ENCODE assay signal across 10 cellular contexts in the genomic region with DNA sequence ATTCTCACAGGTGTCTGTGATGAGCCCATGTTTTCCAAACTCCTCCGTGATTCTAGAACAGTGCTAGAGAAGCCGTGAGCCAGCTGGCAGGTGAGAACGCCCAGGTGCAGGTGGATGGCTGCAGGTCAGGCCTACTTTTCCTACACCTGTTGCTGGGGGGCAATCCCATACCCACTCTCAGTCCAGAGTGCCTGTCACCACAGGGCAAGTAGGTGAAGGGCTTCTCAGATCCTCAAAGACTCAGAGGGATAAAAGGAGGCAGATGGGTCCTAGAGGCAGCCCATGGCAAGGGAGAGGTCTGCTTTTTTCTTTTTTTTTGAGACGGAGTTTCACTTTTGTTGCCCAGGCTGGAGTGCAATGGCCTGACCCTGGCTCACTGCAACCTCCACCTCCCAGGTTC. TPM values are rescaled to one million over a fixed set of nuclear protein-coding genes. Genes with fewer than 3 reads are reported as not detected.
DNase-seq lines count a peak whose midpoint lies in the region; ATAC-seq and TF ChIP-seq lines count a peak whose summit lies in the region.
"Had no signal": no experiment of that assay in that cellular context is flagged by ENCODE, and none has a peak within 500 bp of the region (broad histone marks: within the 10 kb centered on the region; RNA-seq: fewer than 3 reads in every experiment).

No MANE protein-coding gene starts in this region.

- no peak overlapping the region for H4K8ac ChIP-seq in mesendoderm (ENCODE audit: low read depth, low read length)

- no peak overlapping the region for H2BK120ac ChIP-seq in mesendoderm (ENCODE audit: low read depth, low read length)

- H3K4me1 ChIP-seq in GM23338 (ENCODE audit: insufficient read depth) (peaks cover 18% of the 10 kb centered on the region), mesendoderm (ENCODE audit: control insufficient read depth, low read depth, low read length) (peaks cover 4% of the 10 kb centered on the region)

- WGBS in mesendoderm (ENCODE audit: extremely low coverage, insufficient coverage, low lambda C conversion rate) = no CpG with 5 or more reads among the region's 4 CpGs

- no peak overlapping the region for H3K23ac ChIP-seq in mesendoderm (ENCODE audit: low read length)

- peaks cover 4% of the 10 kb centered on the region for H3K79me1 ChIP-seq in mesendoderm (ENCODE audit: low read length)

- H2AK5ac ChIP-seq in mesendoderm (ENCODE audit: low read length) = no peak overlapping the region

- no peaks in the 10 kb centered on the region for H3K9me3 Mint-ChIP-seq in GM23338

- 0 out of 2 replicates have a peak, but pooled peaks cover 4% of the 10 kb centered on the region for H3K36me3 ChIP-seq in GM23338 (ENCODE audit: insufficient read depth)
- no peaks in the 10 kb centered on the region for H3K36me3 ChIP-seq in mesendoderm (ENCODE audit: control insufficient read depth, insufficient read depth, low read length)

- peaks cover 7% of the 10 kb centered on the region; the same call in 1 of the 2 replicates for H4K20me1 ChIP-seq in GM23338 (replicated peaks; ENCODE audit: insufficient read depth)

- H3K27me3 ChIP-seq in GM23338 (ENCODE audit: insufficient read depth) (peaks cover 27% of the 10 kb centered on the region), mesendoderm (ENCODE audit: insufficient read depth, low read length, poor library complexity) (no peaks in the 10 kb centered on the region)

- no peaks in the 10 kb centered on the region for H3K9me2 ChIP-seq in GM23338 (ENCODE audit: insufficient read depth)

- no peak for TF ChIP-seq CTCF in AG09309 (IDR thresholded peaks at IDR 0.05; ENCODE audit: control insufficient read depth, insufficient read depth, low read depth, low read length, missing control alignments)
- TF ChIP-seq CTCF in GM23338 (conservative IDR thresholded peaks at IDR 0.05; ENCODE audit: low read depth in 2 of 2) = no peak
- TF ChIP-seq CTCF in cardiac fibroblast (IDR thresholded peaks at IDR 0.05; ENCODE audit: low read depth, low read length) = no peak

- H4K5ac ChIP-seq in mesendoderm (ENCODE audit: low read length) = no peak overlapping the region

- no peak overlapping the region for H3K9ac ChIP-seq in mesendoderm (ENCODE audit: low read length)
- H3K9ac ChIP-seq: KMS-11 had no signal

- H3K27ac Mint-ChIP-seq in GM23338 = no peak overlapping the region

- H3K4me1 Mint-ChIP-seq in GM23338 = peaks cover 34% of the 10 kb centered on the region

- H3K18ac ChIP-seq in mesendoderm (ENCODE audit: low read length) = no peak overlapping the region

- H2AFZ ChIP-seq in GM23338 = 0 out of 2 replicates have a peak overlapping the region, but pooled peaks have one; percentile 43

- H3K27me3 Mint-ChIP-seq in GM23338 (ENCODE audit: insufficient read depth, low read depth, poor library complexity) = peaks cover 33% of the 10 kb centered on the region

- H3K27ac ChIP-seq in GM23338 (ENCODE audit: low read depth) (no peak overlapping the region), mesendoderm (ENCODE audit: low read depth, low read length) (no peak overlapping the region)
- H3K27ac ChIP-seq: KMS-11 had no signal

- no peak overlapping the region for H3K56ac ChIP-seq in mesendoderm (ENCODE audit: low read length)

- no peak overlapping the region for H2BK5ac ChIP-seq in mesendoderm (ENCODE audit: low read length)

- peaks cover 15% of the 10 kb centered on the region for H3K36me3 Mint-ChIP-seq in GM23338 (ENCODE audit: low read depth)

- ATAC-seq in GM23338 (peak; percentile 9), HG03097 (IDR thresholded peaks at IDR 0.05; ENCODE audit: low FRiP score, unreplicated experiment) (no peak), HG03280 (IDR thresholded peaks at IDR 0.05; ENCODE audit: unreplicated experiment) (no peak)
- ATAC-seq: left lobe of liver had no signal

- no peak for DNase-seq in AG09309 (ENCODE audit: low read depth)
- no peak for DNase-seq in GM23338 (ENCODE audit: low spot score)
- DNase-seq in cardiac fibroblast (ENCODE audit: low read depth in 2 of 2) = no peak
- peak; percentile 42 for DNase-seq in mesendoderm
- DNase-seq in AG08396 (ENCODE audit: low spot score) = no peak
- DNase-seq in cortex of kidney (lab: John Stamatoyannopoulos, UW) = no peak

- peaks cover 28% of the 10 kb centered on the region for H3K79me2 ChIP-seq in GM23338 (replicated peaks; ENCODE audit: insufficient read depth)
- no peaks in the 10 kb centered on the region for H3K79me2 ChIP-seq in mesendoderm (ENCODE audit: control insufficient read depth, insufficient read depth, low read length)

- H3K4me2 ChIP-seq in GM23338 (peak overlapping the region; percentile 98), mesendoderm (ENCODE audit: low read length) (no peak overlapping the region)
- H3K4me2 ChIP-seq: KMS-11 had no signal

- no peak overlapping the region for H2BK15ac ChIP-seq in mesendoderm (replicated peaks; ENCODE audit: low read depth)

- peaks cover 4% of the 10 kb centered on the region for H3F3A ChIP-seq in GM23338 (replicated peaks; ENCODE audit: low read depth)

- peak overlapping the region; percentile 82 for H3K4me3 Mint-ChIP-seq in GM23338

- H3K4ac ChIP-seq in mesendoderm (ENCODE audit: low read depth, low read length) = no peak overlapping the region

- H3K4me3 ChIP-seq in AG09309 (ENCODE audit: control insufficient read depth, low read depth, low read length) (peak overlapping the region; percentile 60), GM23338 (peak overlapping the region; percentile 93), cardiac fibroblast (replicated peaks in 1 of 2; ENCODE audit: low read depth in 2 of 2, low read length in 2 of 2) (peak overlapping the region; percentile 80 to 91), mesendoderm (ENCODE audit: low read length) (no peak overlapping the region)

TF ChIP-seq in GM23338, 12 proteins besides CTCF, POLR2A, EP300 and RAD21:
- TF ChIP-seq ZNF114 (CRISPR knock-in tag; IDR thresholded peaks at IDR 0.05) = no peak
- no peak for TF ChIP-seq EZH2phosphoT487 (IDR thresholded peaks at IDR 0.05; ENCODE audit: unreplicated experiment)
- TF ChIP-seq ZNF331 (CRISPR knock-in tag; IDR thresholded peaks at IDR 0.05; ENCODE audit: low read depth) = no peak
- no peak for TF ChIP-seq EZH2 (IDR thresholded peaks at IDR 0.05; ENCODE audit: low read depth, unreplicated experiment)
- TF ChIP-seq POLR2AphosphoS5 (IDR thresholded peaks at IDR 0.05; ENCODE audit: low read depth) = no peak
TF ChIP-seq in GM23338: peak in this region for 0.

RNA-seq across cellular contexts. Expression of gene H6PD, which starts 50.7 kb away (rescaled TPM):
- total RNA-seq in GM23338 (2014; rRNA removed; shearing (Covaris generic)) = 4.2 and 4.7 TPM in 2 replicates
- polyA plus RNA-seq in GM23338 (2016; fragmentation: Nextera tagmentation; extraction: Ambion mirVana) = 0.99 and 1.2 TPM in 2 replicates
- 1.6 TPM for polyA plus RNA-seq in mesendoderm (2013, experiment 1 of 2)
- 1.5 TPM for polyA plus RNA-seq in mesendoderm (2013, experiment 2 of 2)

RNA-seq across cellular contexts. Expression of gene GPR157, which starts 55.0 kb away (rescaled TPM):
- 3.9 and 4.2 TPM in 2 replicates for total RNA-seq in GM23338 (2014; rRNA removed; shearing (Covaris generic))
- 0.81 and 0.85 TPM in 2 replicates for polyA plus RNA-seq in GM23338 (2016; fragmentation: Nextera tagmentation; extraction: Ambion mirVana)
- 4.4 TPM for polyA plus RNA-seq in mesendoderm (2013, experiment 1 of 2)
- 1.2 TPM for polyA plus RNA-seq in mesendoderm (2013, experiment 2 of 2)
